Comparison of ENCODE assay signal across 1 cellular context in the genomic region with DNA sequence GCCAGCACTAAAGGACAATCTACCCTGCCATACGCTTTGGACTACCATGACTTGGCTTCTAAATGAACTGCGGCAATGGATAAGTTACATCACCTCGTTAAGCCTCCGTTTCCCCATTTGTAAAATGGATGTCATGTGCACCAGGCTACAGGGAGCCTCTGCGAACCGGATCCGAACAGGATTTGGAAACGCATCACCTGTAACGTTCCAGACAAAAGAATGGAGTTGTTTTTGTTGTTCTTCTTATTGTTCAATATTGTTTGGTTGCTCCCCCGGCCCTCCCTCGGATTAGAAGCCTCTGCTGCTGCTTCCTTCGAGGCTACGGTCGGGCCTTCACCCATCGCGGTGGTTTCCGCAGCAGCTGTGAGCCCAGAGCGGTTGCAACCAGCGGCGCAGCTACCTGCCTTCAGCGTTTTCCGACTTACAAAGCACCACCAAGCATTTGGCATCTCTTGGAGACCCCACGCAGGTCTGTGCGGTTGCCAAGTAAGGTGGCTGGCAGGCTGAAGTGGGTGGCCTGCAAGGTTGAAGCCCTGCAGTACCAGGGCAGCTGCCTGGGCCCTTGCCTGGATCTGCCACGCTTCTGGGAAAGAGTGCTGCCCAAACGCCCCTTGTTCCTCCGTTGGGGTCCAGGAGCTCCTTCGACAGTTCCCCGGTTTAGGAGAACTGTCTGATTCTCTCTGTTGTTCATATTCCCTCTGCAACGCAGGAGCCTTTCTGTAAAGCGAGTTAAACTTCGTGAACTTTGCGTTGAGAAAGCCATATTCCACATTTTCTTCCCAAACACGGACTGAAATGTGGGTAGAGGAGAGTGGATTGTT.
TF ChIP-seq lines count a peak whose summit lies in the region.

No MANE protein-coding gene starts in this region.

TF ChIP-seq in GM23338, 12 proteins besides CTCF, POLR2A, EP300 and RAD21:
- TF ChIP-seq POLR2AphosphoS5 (IDR thresholded peaks at IDR 0.05; ENCODE audit: low read depth) (no peak), ZNF331 (CRISPR knock-in tag; IDR thresholded peaks at IDR 0.05; ENCODE audit: low read depth) (no peak), EZH2phosphoT487 (IDR thresholded peaks at IDR 0.05; ENCODE audit: unreplicated experiment) (peak; percentile 96), STAT1 (IDR thresholded peaks at IDR 0.05; ENCODE audit: unreplicated experiment) (no peak), JUNB (IDR thresholded peaks at IDR 0.05; ENCODE audit: unreplicated experiment) (no peak), EZH2 (IDR thresholded peaks at IDR 0.05; ENCODE audit: low read depth, unreplicated experiment) (peak; percentile 97)
- TF ChIP-seq, protein P1, sequence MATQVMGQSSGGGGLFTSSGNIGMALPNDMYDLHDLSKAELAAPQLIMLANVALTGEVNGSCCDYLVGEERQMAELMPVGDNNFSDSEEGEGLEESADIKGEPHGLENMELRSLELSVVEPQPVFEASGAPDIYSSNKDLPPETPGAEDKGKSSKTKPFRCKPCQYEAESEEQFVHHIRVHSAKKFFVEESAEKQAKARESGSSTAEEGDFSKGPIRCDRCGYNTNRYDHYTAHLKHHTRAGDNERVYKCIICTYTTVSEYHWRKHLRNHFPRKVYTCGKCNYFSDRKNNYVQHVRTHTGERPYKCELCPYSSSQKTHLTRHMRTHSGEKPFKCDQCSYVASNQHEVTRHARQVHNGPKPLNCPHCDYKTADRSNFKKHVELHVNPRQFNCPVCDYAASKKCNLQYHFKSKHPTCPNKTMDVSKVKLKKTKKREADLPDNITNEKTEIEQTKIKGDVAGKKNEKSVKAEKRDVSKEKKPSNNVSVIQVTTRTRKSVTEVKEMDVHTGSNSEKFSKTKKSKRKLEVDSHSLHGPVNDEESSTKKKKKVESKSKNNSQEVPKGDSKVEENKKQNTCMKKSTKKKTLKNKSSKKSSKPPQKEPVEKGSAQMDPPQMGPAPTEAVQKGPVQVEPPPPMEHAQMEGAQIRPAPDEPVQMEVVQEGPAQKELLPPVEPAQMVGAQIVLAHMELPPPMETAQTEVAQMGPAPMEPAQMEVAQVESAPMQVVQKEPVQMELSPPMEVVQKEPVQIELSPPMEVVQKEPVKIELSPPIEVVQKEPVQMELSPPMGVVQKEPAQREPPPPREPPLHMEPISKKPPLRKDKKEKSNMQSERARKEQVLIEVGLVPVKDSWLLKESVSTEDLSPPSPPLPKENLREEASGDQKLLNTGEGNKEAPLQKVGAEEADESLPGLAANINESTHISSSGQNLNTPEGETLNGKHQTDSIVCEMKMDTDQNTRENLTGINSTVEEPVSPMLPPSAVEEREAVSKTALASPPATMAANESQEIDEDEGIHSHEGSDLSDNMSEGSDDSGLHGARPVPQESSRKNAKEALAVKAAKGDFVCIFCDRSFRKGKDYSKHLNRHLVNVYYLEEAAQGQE (IDR thresholded peaks at IDR 0.05; ENCODE audit: unreplicated experiment) = no peak
